In genomic region chr5:44708611-44709010, GRCh38 we compare ENCODE assay signal across 26 cellular contexts.
"Had no signal": no experiment of that assay in that cellular context is flagged by ENCODE, and none has a peak within 500 bp of the region (broad histone marks: within the 10 kb centered on the region; RNA-seq: fewer than 3 reads in every experiment).

No MANE protein-coding gene starts in this region.

- DNase-seq: dermis blood vessel endothelial cell; effector memory CD4-positive, alpha-beta T cell; erythroblast; esophagus squamous epithelium; hypothalamus; immature natural killer cell; islet precursor cell; left ventricle myocardium superior; lower lobe of right lung; naive B cell; pancreas; retina; right lobe of liver; small intestine; stimulated activated CD4-positive, alpha-beta T cell treated with anti-CD3 and anti-CD28 coated beads, Interleukin-15, amount 100 ng/mL, for 24 hours; stimulated activated CD4-positive, alpha-beta T cell treated with anti-CD3 and anti-CD28 coated beads, Interleukin-2, amount 100 ng/mL, for 48 hours; stimulated activated naive CD4-positive, alpha-beta T cell treated with Interleukin-2 at 50 U/mL for 16 hours; stomach; testis; tibial artery had no signal

- H3K36me3 ChIP-seq: esophagus squamous epithelium, lower lobe of right lung, neutrophil, pancreas, right lobe of liver, stomach, tibial artery had no signal

- H3K27me3 Mint-ChIP-seq: memory B cell; naive B cell; natural killer cell treated with Interleukin-12 subunit alpha and Interleukin-12 subunit beta and Interleukin-15 and Interleukin-18, amount 100 ng/mL, for 72 hours; type B pancreatic cell had no signal

- H3K27me3 ChIP-seq: esophagus squamous epithelium, neutrophil, pancreas, right lobe of liver, stomach, testis, tibial artery had no signal

- H3K27ac Mint-ChIP-seq: immature natural killer cell; memory B cell; naive B cell; natural killer cell treated with Interleukin-12 subunit alpha and Interleukin-12 subunit beta and Interleukin-15 and Interleukin-18, amount 100 ng/mL, for 72 hours; type B pancreatic cell had no signal

- H3K4me1 ChIP-seq: esophagus squamous epithelium, lower lobe of right lung, pancreas, right lobe of liver, stomach, testis, tibial artery had no signal

- H3K9me3 ChIP-seq: esophagus squamous epithelium, lower lobe of right lung, neutrophil, pancreas, right lobe of liver, stomach, testis, tibial artery had no signal

- H3K27ac ChIP-seq: coronary artery, esophagus squamous epithelium, lower lobe of right lung, neutrophil, pancreas, right lobe of liver, stomach, testis, tibial artery had no signal

- H3K9me3 Mint-ChIP-seq: memory B cell, type B pancreatic cell had no signal

- H3K4me3 ChIP-seq: coronary artery, esophagus squamous epithelium, lower lobe of right lung, pancreas, right lobe of liver, stomach, testis, tibial artery had no signal

- ATAC-seq: left ventricle myocardium superior; lower lobe of right lung; natural killer cell treated with Interleukin-12 subunit alpha and Interleukin-12 subunit beta and Interleukin-15 and Interleukin-18, amount 100 ng/mL, for 72 hours; pancreas; right lobe of liver had no signal

- H3K4me3 Mint-ChIP-seq: immature natural killer cell; memory B cell; naive B cell; natural killer cell treated with Interleukin-12 subunit alpha and Interleukin-12 subunit beta and Interleukin-15 and Interleukin-18, amount 100 ng/mL, for 72 hours; neural crest cell; type B pancreatic cell had no signal

- H3K4me1 Mint-ChIP-seq: immature natural killer cell, memory B cell, naive B cell, neural crest cell had no signal

- H3K36me3 Mint-ChIP-seq: immature natural killer cell; memory B cell; naive B cell; natural killer cell treated with Interleukin-12 subunit alpha and Interleukin-12 subunit beta and Interleukin-15 and Interleukin-18, amount 100 ng/mL, for 72 hours; type B pancreatic cell had no signal
